In the genomic region with DNA sequence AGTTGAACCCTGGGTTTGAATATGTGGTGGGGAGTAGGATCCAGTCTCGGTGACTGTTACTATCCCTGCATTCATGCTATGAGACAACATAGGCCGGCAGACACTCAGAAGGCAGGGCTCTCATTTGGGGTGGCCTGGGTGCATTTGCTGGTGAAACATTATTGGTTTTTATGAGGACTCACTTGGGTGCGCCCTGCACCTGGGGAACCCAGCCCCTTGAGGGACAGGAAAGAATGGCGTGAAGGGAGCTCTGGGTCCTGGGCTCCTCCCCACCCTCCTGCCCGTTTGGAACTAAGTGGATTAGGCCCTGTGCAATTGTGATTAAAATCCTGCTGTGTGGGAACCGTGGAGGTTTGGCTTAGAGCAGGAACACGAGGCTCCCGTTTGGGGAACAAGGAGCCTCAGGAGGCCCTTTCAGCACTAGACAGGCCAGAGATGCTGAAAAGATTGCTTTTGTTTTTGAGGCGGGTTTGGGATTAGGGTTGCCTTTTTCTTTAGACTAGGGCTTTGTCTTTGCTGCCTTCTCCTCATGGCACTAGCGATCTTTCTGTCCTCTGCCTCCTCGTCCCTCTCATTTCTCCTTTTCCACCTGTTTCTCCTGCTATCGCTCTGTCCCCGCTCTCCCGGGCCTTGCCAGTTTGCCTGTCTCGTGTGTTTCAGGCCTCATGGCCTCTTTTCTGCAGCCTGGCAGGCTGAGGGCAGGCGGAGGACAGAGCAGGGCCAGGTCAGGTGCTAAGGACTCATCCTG, we compare ENCODE assay signal across 1 cellular context.
TF ChIP-seq lines count a peak whose summit lies in the region.

No MANE protein-coding gene starts in this region.

TF ChIP-seq in HCT116, 20 proteins besides CTCF, POLR2A, EP300 and RAD21:
- TF ChIP-seq CBX3 (IDR thresholded peaks at IDR 0.05; ENCODE audit: low read depth) (no peak), TCF7L2 (IDR thresholded peaks at IDR 0.05; ENCODE audit: borderline replicate concordance, extremely low read depth, insufficient read depth, insufficient read length) (no peak)
- TF ChIP-seq, protein P1, sequence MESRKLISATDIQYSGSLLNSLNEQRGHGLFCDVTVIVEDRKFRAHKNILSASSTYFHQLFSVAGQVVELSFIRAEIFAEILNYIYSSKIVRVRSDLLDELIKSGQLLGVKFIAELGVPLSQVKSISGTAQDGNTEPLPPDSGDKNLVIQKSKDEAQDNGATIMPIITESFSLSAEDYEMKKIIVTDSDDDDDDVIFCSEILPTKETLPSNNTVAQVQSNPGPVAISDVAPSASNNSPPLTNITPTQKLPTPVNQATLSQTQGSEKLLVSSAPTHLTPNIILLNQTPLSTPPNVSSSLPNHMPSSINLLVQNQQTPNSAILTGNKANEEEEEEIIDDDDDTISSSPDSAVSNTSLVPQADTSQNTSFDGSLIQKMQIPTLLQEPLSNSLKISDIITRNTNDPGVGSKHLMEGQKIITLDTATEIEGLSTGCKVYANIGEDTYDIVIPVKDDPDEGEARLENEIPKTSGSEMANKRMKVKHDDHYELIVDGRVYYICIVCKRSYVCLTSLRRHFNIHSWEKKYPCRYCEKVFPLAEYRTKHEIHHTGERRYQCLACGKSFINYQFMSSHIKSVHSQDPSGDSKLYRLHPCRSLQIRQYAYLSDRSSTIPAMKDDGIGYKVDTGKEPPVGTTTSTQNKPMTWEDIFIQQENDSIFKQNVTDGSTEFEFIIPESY (IDR thresholded peaks at IDR 0.05; ENCODE audit: extremely low read depth, insufficient replicate concordance, low read length): no peak
TF ChIP-seq in HCT116: peak in this region for 0.
